In the genomic region with DNA sequence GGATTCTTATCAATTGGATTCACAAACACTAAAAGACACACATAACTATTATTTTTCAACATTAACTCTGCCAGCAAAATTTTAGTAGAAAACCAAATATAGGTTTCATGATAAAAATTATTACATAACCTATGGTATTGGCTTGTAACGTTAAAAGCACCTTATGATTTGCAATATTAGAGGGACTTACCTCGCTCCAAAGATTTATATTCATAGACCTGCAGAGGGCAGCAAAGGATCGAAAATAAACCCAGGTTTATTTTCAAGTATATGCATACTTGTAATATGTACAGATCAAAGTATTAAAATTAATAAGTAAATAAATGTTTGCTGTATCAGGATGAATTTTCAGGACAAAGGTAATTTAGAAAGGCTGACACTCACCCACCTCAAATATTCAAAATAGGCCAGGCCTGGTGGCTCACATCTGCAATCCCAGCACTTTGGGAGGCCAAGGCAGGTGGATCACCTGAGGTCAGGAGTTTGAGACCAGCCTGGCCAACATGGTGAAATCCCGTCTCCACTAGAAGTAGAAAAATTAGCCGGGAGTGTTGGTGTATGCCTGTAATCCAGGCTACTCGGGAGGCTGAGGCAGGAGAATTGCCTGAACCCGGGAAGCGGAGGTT, we compare ENCODE assay signal across 9 cellular contexts. TPM values are rescaled to one million over a fixed set of nuclear protein-coding genes. Genes with fewer than 3 reads are reported as not detected.
A peak's percentile ranks its signal among the peaks of the same experiment; 100 is the strongest.
DNase-seq lines count a peak whose midpoint lies in the region; ATAC-seq, FAIRE-seq and TF ChIP-seq lines count a peak whose summit lies in the region.
"Had no signal": no experiment of that assay in that cellular context is flagged by ENCODE, and none has a peak within 500 bp of the region (broad histone marks: within the 10 kb centered on the region; RNA-seq: fewer than 3 reads in every experiment).

No MANE protein-coding gene starts in this region.

- FAIRE-seq in RCC 7860 (lab: Jason Lieb, UNC) = peak; percentile 76
- FAIRE-seq: keratinocyte had no signal

- no peak overlapping the region for H3K9ac ChIP-seq in fibroblast of lung (ENCODE audit: insufficient read depth, low read length)

- H3K4me2 ChIP-seq in fibroblast of lung (ENCODE audit: extremely low read depth, insufficient read depth, low read length) = no peak overlapping the region

- peaks cover 76% of the 10 kb centered on the region for H3K36me3 ChIP-seq in CD4-positive, CD25-positive, alpha-beta regulatory T cell (ENCODE audit: control insufficient read depth, insufficient read depth, low read length)
- peaks cover 8% of the 10 kb centered on the region for H3K36me3 ChIP-seq in fibroblast of lung (ENCODE audit: control insufficient read depth, insufficient read depth, low read length)
- H3K36me3 ChIP-seq in esophagus squamous epithelium = peaks cover 0 to 100% (median 12%) of the 10 kb centered on the region in 3 donors

- DNase-seq in CD4-positive, CD25-positive, alpha-beta regulatory T cell = peak; percentile 6 to 76 (median 41)
- DNase-seq in GM13977 (ENCODE audit: low spot score) (peak; percentile 7), RCC 7860 (ENCODE audit: low spot score) (no peak), fibroblast of lung (ENCODE audit: low read depth in 2 of 2) (peak; percentile 36 to 61), renal cortical epithelial cell (ENCODE audit: low read depth) (peak; percentile 47), epidermal melanocyte (ENCODE audit: insufficient read length, low spot score) (no peak), esophagus squamous epithelium (lab: John Stamatoyannopoulos, UW) (no peak)

- no peak for TF ChIP-seq POLR2A in esophagus squamous epithelium (IDR thresholded peaks at IDR 0.05)

- no peak overlapping the region for H3K27ac Mint-ChIP-seq in CD4-positive, CD25-positive, alpha-beta regulatory T cell

- in situ Hi-C loops in GM13977 (cut with MboI; ENCODE audit: low pct_unique_long_range_greater_than_20kb, low sequenced_read_pairs, unreplicated experiment) = no loop called here

- peaks cover 0 to 18% (median 2%) of the 10 kb centered on the region in 4 donors for H3K4me1 Mint-ChIP-seq in CD4-positive, CD25-positive, alpha-beta regulatory T cell

- H3K4me3 Mint-ChIP-seq in CD4-positive, CD25-positive, alpha-beta regulatory T cell = no peak overlapping the region

- peak; percentile 29 for TF ChIP-seq CTCF in GM13977 (IDR thresholded peaks at IDR 0.05; ENCODE audit: extremely low read depth, insufficient read depth, missing control alignments)
- peak in 1 of 2 donors; percentile 43 for TF ChIP-seq CTCF in fibroblast of lung (conservative IDR thresholded peaks at IDR 0.05 in 1 of 2, IDR thresholded peaks at IDR 0.05 in 1 of 2; ENCODE audit: low read depth in 1 of 2, low read length in 2 of 2)
- peak in 3 of 6 experiments; percentile 18 to 38 (median 33) for TF ChIP-seq CTCF in esophagus squamous epithelium (IDR thresholded peaks at IDR 0.05)

- H3K27me3 Mint-ChIP-seq in CD4-positive, CD25-positive, alpha-beta regulatory T cell = no peaks in the 10 kb centered on the region

- no peak overlapping the region for H3K27ac ChIP-seq in CD4-positive, CD25-positive, alpha-beta regulatory T cell (ENCODE audit: insufficient read depth, low read length, poor library complexity, severe bottlenecking)
- no peak overlapping the region for H3K27ac ChIP-seq in fibroblast of lung (ENCODE audit: insufficient read depth, low read length)
- H3K27ac ChIP-seq in esophagus squamous epithelium = no peak overlapping the region

- H3K4me1 ChIP-seq in CD4-positive, CD25-positive, alpha-beta regulatory T cell (ENCODE audit: control insufficient read depth, insufficient read depth, low read length, poor library complexity, severe bottlenecking) = no peaks in the 10 kb centered on the region
- H3K4me1 ChIP-seq in fibroblast of lung (ENCODE audit: control insufficient read depth, extremely low read depth, insufficient read depth, low read length) = no peaks in the 10 kb centered on the region
- H3K4me1 ChIP-seq in esophagus squamous epithelium = no peaks in the 10 kb centered on the region

- no peaks in the 10 kb centered on the region for H3K27me3 ChIP-seq in CD4-positive, CD25-positive, alpha-beta regulatory T cell (ENCODE audit: control insufficient read depth, insufficient read depth, low read length)
- H3K27me3 ChIP-seq in fibroblast of lung (ENCODE audit: control insufficient read depth, insufficient read depth, low read length) (no peaks in the 10 kb centered on the region), esophagus squamous epithelium (no peaks in the 10 kb centered on the region)

- peaks cover 34% of the 10 kb centered on the region for H3K36me3 Mint-ChIP-seq in CD4-positive, CD25-positive, alpha-beta regulatory T cell

- H3K9me3 ChIP-seq in CD4-positive, CD25-positive, alpha-beta regulatory T cell (ENCODE audit: control insufficient read depth in 2 of 2, low read length in 2 of 2) = no peaks in the 10 kb centered on the region
- no peaks in the 10 kb centered on the region for H3K9me3 ChIP-seq in fibroblast of lung (ENCODE audit: control insufficient read depth, insufficient read depth, low read depth, low read length)
- no peaks in the 10 kb centered on the region for H3K9me3 ChIP-seq in esophagus squamous epithelium

- no peak overlapping the region for H3K4me3 ChIP-seq in CD4-positive, CD25-positive, alpha-beta regulatory T cell (ENCODE audit: low read depth, low read length)
- H3K4me3 ChIP-seq in fibroblast of lung (replicated peaks in 1 of 4; ENCODE audit: control extremely low read depth in 1 of 4, insufficient read depth in 1 of 4, low read depth in 3 of 4, low read length in 4 of 4) (no peak overlapping the region), esophagus squamous epithelium (no peak overlapping the region)

- H4K20me1 ChIP-seq in fibroblast of lung (ENCODE audit: control insufficient read depth, extremely low read depth, insufficient read depth, low read length) = no peaks in the 10 kb centered on the region

- intact Hi-C loops in esophagus squamous epithelium (cut with DNase I) = no loop called here

- WGBS in esophagus squamous epithelium, 2 donors = 70 to 72% methylated on average over 8 of the region's 8 CpGs

- ATAC-seq in CD4-positive, CD25-positive, alpha-beta regulatory T cell (ENCODE audit: low read depth in 2 of 2) = peak in 1 of 2 donors; percentile 56
- ATAC-seq in HG02798 (IDR thresholded peaks at IDR 0.05; ENCODE audit: poor library complexity, unreplicated experiment) = no peak

- no peaks in the 10 kb centered on the region for H3K9me3 Mint-ChIP-seq in CD4-positive, CD25-positive, alpha-beta regulatory T cell

- H2AFZ ChIP-seq in fibroblast of lung (ENCODE audit: low read length) = no peak overlapping the region

- no peaks in the 10 kb centered on the region for H3K79me2 ChIP-seq in fibroblast of lung (ENCODE audit: control insufficient read depth, insufficient read depth, low read length)

RNA-seq across cellular contexts. Expression of a gene that starts 45.3 kb away (rescaled TPM):
- 48.5 TPM for total RNA-seq in CD4-positive, CD25-positive, alpha-beta regulatory T cell
- polyA plus RNA-seq in CD4-positive, CD25-positive, alpha-beta regulatory T cell = 10 to 100 TPM; 34.0 to 39.5 (median 36.8) TPM
- 55.0 and 70.4 TPM in 2 replicates for total RNA-seq in fibroblast of lung
- polyA plus RNA-seq in fibroblast of lung = 49.9 and 54.6 TPM in 2 replicates
- 34.1 and 36.3 TPM in 2 replicates for polyA plus RNA-seq in fibroblast of lung (2012)
- 7.2 and 11.0 TPM in 2 replicates for polyA minus RNA-seq in fibroblast of lung (ENCODE audit: low replicate concordance)
- total RNA-seq in renal cortical epithelial cell = 69.5 and 153 TPM in 2 replicates
- 10 to 100 TPM; 35.7 to 65.0 (median 53.2) TPM for total RNA-seq in esophagus squamous epithelium

Comparison
In these comparisons a context has a peak if more than half of its experiments do, and no peak if none do; other contexts are left out.
1. DNase-seq: peak in CD4-positive, CD25-positive, alpha-beta regulatory T cell (3 of 3), GM13977 (single experiment), fibroblast of lung (2 of 2) and renal cortical epithelial cell (single experiment); none in RCC 7860 (single experiment), epidermal melanocyte (single experiment) and esophagus squamous epithelium (single experiment).